Comparison of ENCODE assay signal across 8 cellular contexts in the genomic region with DNA sequence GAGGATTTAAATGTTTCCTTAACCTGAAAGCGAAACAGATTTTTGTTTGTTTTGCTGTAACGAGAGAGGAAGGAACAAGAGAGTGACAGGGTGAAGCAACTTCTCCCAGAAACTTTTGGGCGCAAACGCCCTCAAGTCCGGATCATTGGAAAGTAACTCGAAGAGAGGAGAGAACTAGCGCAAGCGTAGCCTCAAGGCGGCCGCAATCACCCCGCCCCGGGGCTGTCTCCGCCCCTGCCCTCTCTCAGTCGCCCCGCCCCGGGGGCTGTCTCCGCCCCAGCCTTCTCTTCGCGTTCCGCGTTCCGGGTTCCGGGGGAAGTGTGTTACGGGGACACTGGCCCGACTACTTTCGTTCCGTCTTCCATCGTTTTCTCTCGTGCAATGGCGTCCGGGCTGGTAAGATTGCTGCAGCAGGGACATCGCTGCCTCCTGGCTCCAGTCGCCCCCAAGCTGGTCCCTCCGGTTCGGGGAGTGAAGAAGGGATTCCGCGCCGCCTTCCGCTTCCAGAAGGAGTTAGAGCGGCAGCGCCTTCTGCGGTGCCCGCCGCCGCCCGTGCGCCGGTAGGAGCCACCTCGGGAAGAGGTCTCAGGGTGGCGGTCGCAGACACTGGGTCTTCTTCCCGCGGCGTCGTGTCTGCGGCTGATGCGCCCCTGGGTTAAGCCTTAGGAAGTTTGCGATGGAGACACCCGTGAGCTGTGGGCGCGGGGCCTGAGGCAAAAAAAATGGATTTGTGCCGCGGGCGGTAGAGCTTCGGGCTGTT. TPM values are rescaled to one million over a fixed set of nuclear protein-coding genes. Genes with fewer than 3 reads are reported as not detected.
DNase-seq lines count a peak whose midpoint lies in the region; ATAC-seq and TF ChIP-seq lines count a peak whose summit lies in the region.

A gene (plus strand): TSS at position 372 of the 760 bp plus-strand sequence. CDS start 10 bp downstream, at position 382.

- peak within 1 kb of the TSS; percentile 99 for H4K12ac ChIP-seq in trophoblast cell (ENCODE audit: low read depth, low read length)

- H3K4me3 ChIP-seq in GM12865 (ENCODE audit: low read depth, low read length), result peak within 1 kb of the TSS; percentile 93
- H3K4me3 ChIP-seq in adipocyte (ENCODE audit: low read length), result peak within 1 kb of the TSS; percentile 93
- peak within 1 kb of the TSS; percentile 74 for H3K4me3 ChIP-seq in cardiac muscle cell
- H3K4me3 ChIP-seq in trophoblast cell (ENCODE audit: low read depth, low read length), result peak within 1 kb of the TSS; percentile 85
- H3K4me3 ChIP-seq in transverse colon, result peak within 1 kb of the TSS; percentile 63 to 99 (median 72)

- H2AK5ac ChIP-seq in trophoblast cell (ENCODE audit: low read length), result no peak within 1 kb of the TSS

- no peaks in the 10 kb centered on the region for H3K9me3 ChIP-seq in adipocyte (ENCODE audit: control insufficient read depth, low read length)
- no peaks in the 10 kb centered on the region for H3K9me3 ChIP-seq in cardiac muscle cell (ENCODE audit: low read depth)
- H3K9me3 ChIP-seq in trophoblast cell (ENCODE audit: insufficient read depth, low read depth, low read length), result no peaks in the 10 kb centered on the region
- H3K9me3 ChIP-seq in transverse colon, result no peaks in the 10 kb centered on the region

- peak within 1 kb of the TSS; percentile 99 for H2AFZ ChIP-seq in trophoblast cell (ENCODE audit: insufficient read depth, low read length, poor library complexity)

- peaks cover 6% of the 10 kb centered on the region for H3K79me1 ChIP-seq in trophoblast cell (ENCODE audit: low read length)

- peak within 1 kb of the TSS; percentile 85 for H3K27ac ChIP-seq in cardiac muscle cell
- H3K27ac ChIP-seq in trophoblast cell (ENCODE audit: low read depth, low read length), result peak within 1 kb of the TSS; percentile 56
- H3K27ac ChIP-seq in transverse colon, result peak within 1 kb of the TSS; percentile 81 to 88 (median 86)

- H3K9ac ChIP-seq in adipocyte (ENCODE audit: low read length), result peak within 1 kb of the TSS; percentile 97
- H3K9ac ChIP-seq in trophoblast cell (ENCODE audit: low read length), result peak within 1 kb of the TSS; percentile 96

- H3K4ac ChIP-seq in trophoblast cell (ENCODE audit: low read depth, low read length), result peak within 1 kb of the TSS; percentile 98

- peak within 1 kb of the TSS; percentile 97 for H4K91ac ChIP-seq in trophoblast cell (ENCODE audit: low read depth, low read length)

- H3K14ac ChIP-seq in trophoblast cell (ENCODE audit: low read length), result peak within 1 kb of the TSS; percentile 99

- H3K4me2 ChIP-seq in trophoblast cell (ENCODE audit: low read length), result peak within 1 kb of the TSS; percentile 85

- in situ Hi-C loops in transverse colon (cut with MboI; ENCODE audit: low pct_ligation_motif_present in 1 of 4, low pct_unique_long_range_greater_than_20kb in 1 of 4, low sequenced_read_pairs in 3 of 4), result loop anchor here in 1 of 4 donors (25.0 kb wide), 1 partner anchor 680 kb away; no protein-coding TSS in a partner anchor

- H3K36me3 ChIP-seq in adipocyte (ENCODE audit: control insufficient read depth, insufficient read depth, low read length, severe bottlenecking) (peaks cover 19% of the 10 kb centered on the region), cardiac muscle cell (no peaks in the 10 kb centered on the region), trophoblast cell (ENCODE audit: control insufficient read depth in 1 of 2, insufficient read depth in 2 of 2, low read length in 2 of 2) (peaks cover 2 to 14% of the 10 kb centered on the region in 2 experiments), transverse colon (no peaks in the 10 kb centered on the region)

- no peak for TF ChIP-seq EP300 in transverse colon (IDR thresholded peaks at IDR 0.05; ENCODE audit: low read depth)

- H3K23ac ChIP-seq in trophoblast cell (ENCODE audit: low read length), result no peak within 1 kb of the TSS

- no peak within 1 kb of the TSS for H2BK12ac ChIP-seq in trophoblast cell (ENCODE audit: low read length)

- peak within 1 kb of the TSS; percentile 100 for H3K18ac ChIP-seq in trophoblast cell (ENCODE audit: low read length)

- peak within 1 kb of the TSS; percentile 98 for H2BK120ac ChIP-seq in trophoblast cell (ENCODE audit: insufficient read depth, low read length, poor library complexity)

- H3K4me1 ChIP-seq in adipocyte (ENCODE audit: control insufficient read depth, insufficient read depth, low read length), result peaks cover 60% of the 10 kb centered on the region
- H3K4me1 ChIP-seq in cardiac muscle cell (ENCODE audit: low read depth), result peaks cover 15% of the 10 kb centered on the region
- peaks cover 0 to 3% of the 10 kb centered on the region in 2 experiments for H3K4me1 ChIP-seq in trophoblast cell (ENCODE audit: control insufficient read depth in 1 of 2, insufficient read depth in 2 of 2, low read length in 2 of 2)
- peaks cover 21 to 61% (median 50%) of the 10 kb centered on the region in 4 donors for H3K4me1 ChIP-seq in transverse colon

- intact Hi-C loops in transverse colon (cut with DNase I; ENCODE audit: low total_unique reads), result no loop called here

- peak; percentile 96 for DNase-seq in GM12865 (ENCODE audit: low read depth)
- peak; percentile 91 for DNase-seq in NCI-H1436 (lab: John Stamatoyannopoulos, UW)
- DNase-seq in T follicular helper cell (ENCODE audit: low read depth), result peak; percentile 93
- peak; percentile 99 for DNase-seq in adipocyte (ENCODE audit: low read depth)
- peak; percentile 97 to 98 for DNase-seq in cardiac muscle cell (ENCODE audit: low read depth in 1 of 2, low spot score in 1 of 2)
- peak; percentile 98 to 99 for DNase-seq in trophoblast cell
- DNase-seq in transverse colon, result peak; percentile 98

- ATAC-seq in HG02763 (IDR thresholded peaks at IDR 0.05; ENCODE audit: unreplicated experiment), result peak; percentile 92

- H2BK5ac ChIP-seq in trophoblast cell (ENCODE audit: low read depth, low read length, poor library complexity), result peak within 1 kb of the TSS; percentile 89

- H3K79me2 ChIP-seq in trophoblast cell (ENCODE audit: control insufficient read depth, insufficient read depth, low read length, poor library complexity), result peaks cover 9% of the 10 kb centered on the region

- H4K8ac ChIP-seq in trophoblast cell (ENCODE audit: low read depth, low read length), result peak within 1 kb of the TSS; percentile 99

- WGBS in trophoblast cell (ENCODE audit: extremely low coverage, insufficient coverage, insufficient read length), result no CpG with 5 or more reads among the region's 65 CpGs
- 0% methylated on average over 17 to 32 of the region's 65 CpGs for WGBS in transverse colon (ENCODE audit: low coverage in 1 of 2), 2 donors

- H3K27me3 ChIP-seq in adipocyte (replicated peaks; ENCODE audit: control insufficient read depth, insufficient read depth, low read length) (no peaks in the 10 kb centered on the region), cardiac muscle cell (no peaks in the 10 kb centered on the region), trophoblast cell (ENCODE audit: insufficient read depth, low read length) (no peaks in the 10 kb centered on the region), transverse colon (no peaks in the 10 kb centered on the region)

- TF ChIP-seq POLR2A in transverse colon (IDR thresholded peaks at IDR 0.05), result peak; percentile 54

- no peak for TF ChIP-seq CTCF in GM12865 (IDR thresholded peaks at IDR 0.05; ENCODE audit: insufficient read depth, low read depth, low read length, missing control alignments)
- TF ChIP-seq CTCF in cardiac muscle cell (IDR thresholded peaks at IDR 0.05; ENCODE audit: low read depth, low read length), result no peak
- TF ChIP-seq CTCF in transverse colon (IDR thresholded peaks at IDR 0.05), result peak in 1 of 5 experiments; percentile 10

RNA-seq across cellular contexts. Expression of the gene that starts here (rescaled TPM):
- total RNA-seq in cardiac muscle cell, result 31.5 and 38.4 TPM in 2 replicates
- 35.3 and 44.7 TPM in 2 replicates for polyA plus RNA-seq in cardiac muscle cell
- 28.2 and 28.9 TPM in 2 replicates for polyA plus RNA-seq in trophoblast cell (2013)
- 10 to 100 TPM; 18.9 to 58.4 (median 31.7) TPM for total RNA-seq in transverse colon

Comparison
In these comparisons a context has a peak if more than half of its experiments do, and no peak if none do; other contexts are left out.
1. Peak in every context shown above with its lines: DNase-seq, ATAC-seq, H3K4me3 ChIP-seq and H3K27ac ChIP-seq.